Comparison of ENCODE assay signal across 14 cellular contexts in the genomic region with DNA sequence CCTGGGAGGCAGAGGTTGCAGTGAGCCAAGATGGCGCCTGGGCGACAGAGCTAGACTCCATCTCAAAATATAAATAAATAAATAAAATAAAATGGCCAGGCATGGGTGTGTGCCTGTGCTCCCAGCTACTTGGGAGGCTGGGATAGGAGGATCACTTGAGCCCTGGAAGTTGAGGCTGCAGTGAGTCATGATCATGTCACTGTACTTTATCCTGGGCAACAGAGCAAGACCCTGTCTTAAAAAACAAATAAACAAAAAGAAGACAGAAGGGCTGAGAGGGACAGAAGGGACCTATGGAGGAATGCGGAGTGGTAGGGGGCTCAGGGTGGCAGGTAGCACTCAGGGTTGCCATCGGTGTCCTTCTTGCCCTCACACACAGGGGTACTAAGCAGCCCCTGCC. TPM values are rescaled to one million over a fixed set of nuclear protein-coding genes. Genes with fewer than 3 reads are reported as not detected.
DNase-seq lines count a peak whose midpoint lies in the region; ATAC-seq and TF ChIP-seq lines count a peak whose summit lies in the region.
"Had no signal": no experiment of that assay in that cellular context is flagged by ENCODE, and none has a peak within 500 bp of the region (broad histone marks: within the 10 kb centered on the region; RNA-seq: fewer than 3 reads in every experiment).

No MANE protein-coding gene starts in this region.

- no peaks in the 10 kb centered on the region; the same call in 1 of the 2 replicates for H3K9me2 ChIP-seq in DOHH2 (replicated peaks; ENCODE audit: control insufficient read depth, low read length)
- H3K9me2 ChIP-seq: SK-N-SH had no signal

- peaks cover 6% of the 10 kb centered on the region for H3K79me2 ChIP-seq in DOHH2 (ENCODE audit: control insufficient read depth, low read length)

- H3K27ac Mint-ChIP-seq in endothelial cell (ENCODE audit: unreplicated experiment): peak overlapping the region; percentile 92

- H3K36me3 Mint-ChIP-seq in endothelial cell (ENCODE audit: low read depth, unreplicated experiment): peaks cover 60% of the 10 kb centered on the region

- no peaks in the 10 kb centered on the region for H3K9me3 Mint-ChIP-seq in endothelial cell (ENCODE audit: unreplicated experiment)

- peak overlapping the region; percentile 58 for H3K4me2 ChIP-seq in DOHH2 (ENCODE audit: low read length)

- peaks cover 64% of the 10 kb centered on the region for H3K4me1 ChIP-seq in DOHH2 (ENCODE audit: control insufficient read depth, low read length)
- H3K4me1 ChIP-seq in Peyer's patch: peaks cover 0 to 48% (median 39%) of the 10 kb centered on the region in 4 donors
- H3K4me1 ChIP-seq in psoas muscle: peaks cover 40% of the 10 kb centered on the region

- peak overlapping the region; percentile 87 for H3K27ac ChIP-seq in DOHH2 (ENCODE audit: low read depth, low read length)
- H3K27ac ChIP-seq in Peyer's patch: peak overlapping the region; percentile 2 to 88 (median 79)
- H3K27ac ChIP-seq in psoas muscle: peak overlapping the region; percentile 87

- ATAC-seq in psoas muscle (no peak), GM18498 (IDR thresholded peaks at IDR 0.05; ENCODE audit: unreplicated experiment) (no peak)

- H3K4me3 Mint-ChIP-seq in endothelial cell (ENCODE audit: unreplicated experiment): peak overlapping the region; percentile 65

- H3K4me3 ChIP-seq in DOHH2 (ENCODE audit: low read length) (peak overlapping the region; percentile 35), Peyer's patch (no peak overlapping the region), psoas muscle (no peak overlapping the region)

- TF ChIP-seq CTCF in DOHH2 (IDR thresholded peaks at IDR 0.05; ENCODE audit: low read depth, low read length, poor library complexity, severe bottlenecking) (no peak), Peyer's patch (IDR thresholded peaks at IDR 0.05) (no peak), endothelial cell (IDR thresholded peaks at IDR 0.05; ENCODE audit: unreplicated experiment) (no peak), psoas muscle (IDR thresholded peaks at IDR 0.05) (no peak)

- intact Hi-C loops in psoas muscle (cut with DNase I): no loop called here

- peaks cover 85% of the 10 kb centered on the region for H3K4me1 Mint-ChIP-seq in endothelial cell (ENCODE audit: unreplicated experiment)

- H3K27me3 ChIP-seq in DOHH2 (ENCODE audit: control insufficient read depth, low read length) (no peaks in the 10 kb centered on the region), Peyer's patch (no peaks in the 10 kb centered on the region), psoas muscle (ENCODE audit: insufficient read depth in 3 of 3, low read length in 2 of 3) (no peaks in the 10 kb centered on the region)
- H3K27me3 ChIP-seq: neutrophil had no signal

- H3K27me3 Mint-ChIP-seq in endothelial cell (ENCODE audit: unreplicated experiment): peaks cover 14% of the 10 kb centered on the region

- no peak for TF ChIP-seq POLR2A in Peyer's patch (IDR thresholded peaks at IDR 0.05)

- no peak for DNase-seq in Peyer's patch
- DNase-seq in endothelial cell (ENCODE audit: low spot score): no peak
- DNase-seq in psoas muscle: no peak
- no peak for DNase-seq in stimulated activated CD8-positive, alpha-beta memory T cell treated with anti-CD3 and anti-CD28 coated beads, Interleukin-4, amount 100 ng/mL, for 48 hours
- DNase-seq in NCI-H82 (lab: John Stamatoyannopoulos, UW): no peak
- DNase-seq in cortex of kidney (lab: John Stamatoyannopoulos, UW): no peak
- DNase-seq: DMS153, hypothalamus, Kasumi-1, NCI-H510A had no signal

- no peaks in the 10 kb centered on the region for H3K9me3 ChIP-seq in DOHH2 (ENCODE audit: control insufficient read depth, insufficient read depth, low read length)
- no peaks in the 10 kb centered on the region for H3K9me3 ChIP-seq in Peyer's patch
- no peaks in the 10 kb centered on the region for H3K9me3 ChIP-seq in psoas muscle
- H3K9me3 ChIP-seq: neutrophil, SK-N-SH had no signal

- 91 to 99% (median 96%) methylated on average over 4 of the region's 4 CpGs for WGBS in psoas muscle, 3 donors

- H4K20me1 ChIP-seq in DOHH2 (ENCODE audit: control insufficient read depth, insufficient read depth, low read depth, low read length): no peaks in the 10 kb centered on the region

- H3F3A ChIP-seq in DOHH2 (ENCODE audit: control insufficient read depth, insufficient read depth): 0 out of 2 replicates have a peak, but pooled peaks cover 6% of the 10 kb centered on the region

- H3K36me3 ChIP-seq in DOHH2 (ENCODE audit: control insufficient read depth, low read length) (peaks cover 18% of the 10 kb centered on the region), Peyer's patch (no peaks in the 10 kb centered on the region), psoas muscle (ENCODE audit: insufficient read depth in 1 of 2, low read depth in 1 of 2) (no peaks in the 10 kb centered on the region)

RNA-seq across cellular contexts. Expression of a gene that starts 40.8 kb away (rescaled TPM):
- 10 to 100 TPM in 3 of 4 donors, 1 to 10 TPM in 1; 3.7 to 18.2 (median 15.5) TPM for total RNA-seq in Peyer's patch
- 9.2 TPM for total RNA-seq in endothelial cell (ENCODE audit: unreplicated experiment)
- 10 to 100 TPM; 24.5 to 26.1 (median 25.3) TPM for total RNA-seq in psoas muscle
- 10 to 100 TPM; 10.1 to 18.8 (median 15.7) TPM for polyA plus RNA-seq in psoas muscle

RNA-seq across cellular contexts. Expression of a gene that starts 43.0 kb away (rescaled TPM):
- 10 to 100 TPM in 2 of 4 donors, 1 to 10 TPM in 2; 2.1 to 40.4 (median 8.2) TPM for total RNA-seq in Peyer's patch
- 194 TPM for total RNA-seq in endothelial cell (ENCODE audit: unreplicated experiment)
- total RNA-seq in psoas muscle: 10 to 100 TPM in 1 of 4 donors, 1 to 10 TPM in 3; 5.5 to 11.3 (median 7.8) TPM
- polyA plus RNA-seq in psoas muscle: 1 to 10 TPM; 1.5 to 3.2 (median 1.8) TPM

RNA-seq across cellular contexts. Expression of a gene that starts 58.7 kb away (rescaled TPM):
- total RNA-seq in Peyer's patch (1 to 10 TPM in 1 of 4 donors, under 1 TPM in 1, not detected in 2; 0.35 to 1.0 TPM), endothelial cell (ENCODE audit: unreplicated experiment) (1.9 TPM), psoas muscle (under 1 TPM; 0.44 to 0.63 (median 0.46) TPM)
- under 1 TPM; 0.04 to 1.00 (median 0.23) TPM for polyA plus RNA-seq in psoas muscle
